In genomic region chr5:41325074-41325473, GRCh38 we compare ENCODE assay signal across 22 cellular contexts.
"Had no signal": no experiment of that assay in that cellular context is flagged by ENCODE, and none has a peak within 500 bp of the region (broad histone marks: within the 10 kb centered on the region; RNA-seq: fewer than 3 reads in every experiment).

No MANE protein-coding gene starts in this region.

- H3K27ac ChIP-seq: esophagus muscularis mucosa, foreskin keratinocyte, gastroesophageal sphincter, heart left ventricle, hepatocyte, lower lobe of right lung, prostate gland, right atrium auricular region, skin epidermis, tibial nerve, upper lobe of left lung had no signal

- H3K9me3 ChIP-seq: gastroesophageal sphincter, lower lobe of right lung, prostate gland, right atrium auricular region, thoracic aorta, tibial nerve, upper lobe of left lung had no signal

- H3K4me1 ChIP-seq: esophagus muscularis mucosa, foreskin keratinocyte, gastroesophageal sphincter, lower lobe of right lung, prostate gland, right atrium auricular region, tibial nerve, upper lobe of left lung had no signal

- ATAC-seq: foreskin keratinocyte; gastroesophageal sphincter; heart left ventricle; left ventricle myocardium superior; lower lobe of right lung; naive thymus-derived CD8-positive, alpha-beta T cell; sciatic nerve; stimulated activated naive B cell treated with anti-CD40 and anti-IgM and Interleukin-4, amounts not matched to agents 10 μg/mL and 1 μg/mL and 100 μg/mL, for 72 hours had no signal

- H3K4me2 ChIP-seq: hepatocyte had no signal

- H3K79me2 ChIP-seq: hepatocyte had no signal

- H3K4me3 ChIP-seq: esophagus muscularis mucosa, gastroesophageal sphincter, heart left ventricle, hepatocyte, lower lobe of right lung, prostate gland, right atrium auricular region, skin epidermis, thoracic aorta, tibial nerve, upper lobe of left lung had no signal

- H2AFZ ChIP-seq: hepatocyte had no signal

- H3K27me3 ChIP-seq: esophagus muscularis mucosa, foreskin keratinocyte, gastroesophageal sphincter, heart left ventricle, hepatocyte, right atrium auricular region, tibial nerve, upper lobe of left lung had no signal

- H3K36me3 ChIP-seq: esophagus muscularis mucosa, gastroesophageal sphincter, heart left ventricle, lower lobe of right lung, prostate gland, right atrium auricular region, thoracic aorta, tibial nerve, upper lobe of left lung had no signal

- DNase-seq: cerebellar nuclear complex; effector memory CD4-positive, alpha-beta T cell; foreskin keratinocyte; heart left ventricle; left ventricle myocardium superior; lower lobe of right lung; naive thymus-derived CD8-positive, alpha-beta T cell; nephron progenitor cell; nucleus accumbens; stimulated activated CD4-positive, alpha-beta T cell treated with anti-CD3 and anti-CD28 coated beads, Interleukin-15, amount 100 ng/mL, for 24 hours; stimulated activated CD4-positive, alpha-beta T cell treated with anti-CD3 and anti-CD28 coated beads, Interleukin-2, amount 100 ng/mL, for 48 hours; stimulated activated naive B cell treated with anti-CD40 and anti-IgM and Interleukin-4, amounts not matched to agents 10 μg/mL and 1 μg/mL and 100 μg/mL, for 72 hours; upper lobe of left lung had no signal
